In the genomic region with DNA sequence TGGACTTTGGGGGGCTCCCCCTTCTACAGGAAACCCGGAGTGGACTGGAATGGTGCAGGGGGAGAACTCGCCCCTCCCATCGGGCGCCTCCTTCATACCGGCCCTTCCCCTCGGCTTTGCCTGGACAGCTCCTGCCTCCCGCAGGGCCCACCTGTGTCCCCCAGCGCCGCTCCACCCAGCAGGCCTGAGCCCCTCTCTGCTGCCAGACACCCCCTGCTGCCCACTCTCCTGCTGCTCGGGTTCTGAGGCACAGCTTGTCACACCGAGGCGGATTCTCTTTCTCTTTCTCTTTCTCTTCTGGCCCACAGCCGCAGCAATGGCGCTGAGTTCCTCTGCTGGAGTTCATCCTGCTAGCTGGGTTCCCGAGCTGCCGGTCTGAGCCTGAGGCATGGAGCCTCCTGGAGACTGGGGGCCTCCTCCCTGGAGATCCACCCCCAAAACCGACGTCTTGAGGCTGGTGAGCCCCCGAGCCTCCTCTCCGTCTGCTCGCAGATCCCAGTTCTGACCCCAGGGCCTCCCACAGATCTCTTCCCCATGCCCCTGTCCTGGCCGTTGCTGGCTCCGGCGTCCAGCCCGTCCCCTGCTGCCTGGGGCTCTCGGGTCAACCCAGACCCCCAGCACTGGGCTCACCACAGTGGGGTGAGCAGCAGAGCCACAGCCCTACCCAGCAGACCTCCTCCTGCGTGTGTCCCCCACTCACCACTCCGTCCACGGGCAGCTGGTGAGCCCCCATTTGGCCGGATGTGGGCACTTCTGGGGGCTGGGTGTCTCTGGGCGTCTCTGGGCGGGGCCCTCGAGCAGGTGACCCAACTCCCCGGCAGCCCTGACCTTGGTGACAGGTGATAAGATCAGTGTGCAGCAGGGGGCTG, we compare ENCODE assay signal across 1 cellular context.
TF ChIP-seq lines count a peak whose summit lies in the region.

Gene TNFRSF14 (plus strand): TSS at position 95 of the 869 bp plus-strand sequence. CDS start 294 bp downstream, at position 389.

TF ChIP-seq in HepG2, 621 proteins besides CTCF, POLR2A, EP300 and RAD21 (continued from another document and continues in another):
- peak; percentile 84; the same call in 1 of the 2 replicates for TF ChIP-seq ZNF451 (CRISPR knock-in tag; IDR thresholded peaks at IDR 0.05)
- no peak for TF ChIP-seq KAT2B (IDR thresholded peaks at IDR 0.05; ENCODE audit: borderline replicate concordance, low read depth, low read length)
- TF ChIP-seq CCDC6 (CRISPR knock-in tag; IDR thresholded peaks at IDR 0.05), result no peak
- no peak for TF ChIP-seq IRF2 (CRISPR knock-in tag; IDR thresholded peaks at IDR 0.05)
- TF ChIP-seq RNF2 (conservative IDR thresholded peaks at IDR 0.05; ENCODE audit: low read depth), result no peak
- TF ChIP-seq GPN1 (CRISPR knock-in tag; IDR thresholded peaks at IDR 0.05; ENCODE audit: borderline replicate concordance), result no peak
- no peak for TF ChIP-seq ZFP82 (CRISPR knock-in tag; IDR thresholded peaks at IDR 0.05; ENCODE audit: borderline replicate concordance)
- TF ChIP-seq ZFAT (CRISPR knock-in tag; conservative IDR thresholded peaks at IDR 0.05), result no peak
- TF ChIP-seq ZNF407 (CRISPR knock-in tag; IDR thresholded peaks at IDR 0.05; ENCODE audit: not compliant biosample characterization), result peak; percentile 41
- no peak for TF ChIP-seq TBL1XR1 (IDR thresholded peaks at IDR 0.05; ENCODE audit: borderline replicate concordance, low read length, partially characterized antibody)
- TF ChIP-seq, protein P1, sequence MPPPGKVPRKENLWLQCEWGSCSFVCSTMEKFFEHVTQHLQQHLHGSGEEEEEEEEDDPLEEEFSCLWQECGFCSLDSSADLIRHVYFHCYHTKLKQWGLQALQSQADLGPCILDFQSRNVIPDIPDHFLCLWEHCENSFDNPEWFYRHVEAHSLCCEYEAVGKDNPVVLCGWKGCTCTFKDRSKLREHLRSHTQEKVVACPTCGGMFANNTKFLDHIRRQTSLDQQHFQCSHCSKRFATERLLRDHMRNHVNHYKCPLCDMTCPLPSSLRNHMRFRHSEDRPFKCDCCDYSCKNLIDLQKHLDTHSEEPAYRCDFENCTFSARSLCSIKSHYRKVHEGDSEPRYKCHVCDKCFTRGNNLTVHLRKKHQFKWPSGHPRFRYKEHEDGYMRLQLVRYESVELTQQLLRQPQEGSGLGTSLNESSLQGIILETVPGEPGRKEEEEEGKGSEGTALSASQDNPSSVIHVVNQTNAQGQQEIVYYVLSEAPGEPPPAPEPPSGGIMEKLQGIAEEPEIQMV (CRISPR knock-in tag; IDR thresholded peaks at IDR 0.05; ENCODE audit: low read depth), result no peak
- TF ChIP-seq, protein P2, sequence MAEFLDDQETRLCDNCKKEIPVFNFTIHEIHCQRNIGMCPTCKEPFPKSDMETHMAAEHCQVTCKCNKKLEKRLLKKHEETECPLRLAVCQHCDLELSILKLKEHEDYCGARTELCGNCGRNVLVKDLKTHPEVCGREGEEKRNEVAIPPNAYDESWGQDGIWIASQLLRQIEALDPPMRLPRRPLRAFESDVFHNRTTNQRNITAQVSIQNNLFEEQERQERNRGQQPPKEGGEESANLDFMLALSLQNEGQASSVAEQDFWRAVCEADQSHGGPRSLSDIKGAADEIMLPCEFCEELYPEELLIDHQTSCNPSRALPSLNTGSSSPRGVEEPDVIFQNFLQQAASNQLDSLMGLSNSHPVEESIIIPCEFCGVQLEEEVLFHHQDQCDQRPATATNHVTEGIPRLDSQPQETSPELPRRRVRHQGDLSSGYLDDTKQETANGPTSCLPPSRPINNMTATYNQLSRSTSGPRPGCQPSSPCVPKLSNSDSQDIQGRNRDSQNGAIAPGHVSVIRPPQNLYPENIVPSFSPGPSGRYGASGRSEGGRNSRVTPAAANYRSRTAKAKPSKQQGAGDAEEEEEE (CRISPR knock-in tag; IDR thresholded peaks at IDR 0.05; ENCODE audit: borderline replicate concordance), result no peak
- no peak for TF ChIP-seq SRSF4 (IDR thresholded peaks at IDR 0.05; ENCODE audit: low read depth, low read length, poor library complexity, severe bottlenecking)
- no peak for TF ChIP-seq ZNF766 (CRISPR knock-in tag; IDR thresholded peaks at IDR 0.05; ENCODE audit: borderline replicate concordance)
- TF ChIP-seq, protein P3, sequence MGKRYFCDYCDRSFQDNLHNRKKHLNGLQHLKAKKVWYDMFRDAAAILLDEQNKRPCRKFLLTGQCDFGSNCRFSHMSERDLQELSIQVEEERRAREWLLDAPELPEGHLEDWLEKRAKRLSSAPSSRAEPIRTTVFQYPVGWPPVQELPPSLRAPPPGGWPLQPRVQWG (CRISPR knock-in tag; IDR thresholded peaks at IDR 0.05; ENCODE audit: borderline replicate concordance, low read depth), result no peak
- TF ChIP-seq CCAR2 (optimal IDR thresholded peaks at IDR 0.05; ENCODE audit: low read depth, low read length), result no peak
- no peak for TF ChIP-seq ZNF569 (CRISPR knock-in tag; IDR thresholded peaks at IDR 0.05; ENCODE audit: borderline replicate concordance)
- TF ChIP-seq GABPA (IDR thresholded peaks at IDR 0.05; ENCODE audit: low read depth, low read length), result no peak
- TF ChIP-seq GABPA (CRISPR knock-in tag; IDR thresholded peaks at IDR 0.05; ENCODE audit: low read depth), result peak; percentile 63; the same call in 1 of the 2 replicates
- TF ChIP-seq KDM1A (CRISPR knock-in tag; IDR thresholded peaks at IDR 0.05), result no peak
- TF ChIP-seq HDAC2 (CRISPR knock-in tag; IDR thresholded peaks at IDR 0.05), result no peak
- TF ChIP-seq, protein P4, sequence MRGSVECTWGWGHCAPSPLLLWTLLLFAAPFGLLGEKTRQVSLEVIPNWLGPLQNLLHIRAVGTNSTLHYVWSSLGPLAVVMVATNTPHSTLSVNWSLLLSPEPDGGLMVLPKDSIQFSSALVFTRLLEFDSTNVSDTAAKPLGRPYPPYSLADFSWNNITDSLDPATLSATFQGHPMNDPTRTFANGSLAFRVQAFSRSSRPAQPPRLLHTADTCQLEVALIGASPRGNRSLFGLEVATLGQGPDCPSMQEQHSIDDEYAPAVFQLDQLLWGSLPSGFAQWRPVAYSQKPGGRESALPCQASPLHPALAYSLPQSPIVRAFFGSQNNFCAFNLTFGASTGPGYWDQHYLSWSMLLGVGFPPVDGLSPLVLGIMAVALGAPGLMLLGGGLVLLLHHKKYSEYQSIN (CRISPR knock-in tag; IDR thresholded peaks at IDR 0.05; ENCODE audit: borderline replicate concordance), result no peak
- TF ChIP-seq TIGD3 (CRISPR knock-in tag; IDR thresholded peaks at IDR 0.05; ENCODE audit: borderline replicate concordance), result no peak
- no peak for TF ChIP-seq CREM (IDR thresholded peaks at IDR 0.05)
- no peak for TF ChIP-seq CREM (CRISPR knock-in tag; IDR thresholded peaks at IDR 0.05)
- no peak; the same call in 1 of the 2 replicates for TF ChIP-seq MEF2D (CRISPR knock-in tag; IDR thresholded peaks at IDR 0.05)
- TF ChIP-seq RFX1 (IDR thresholded peaks at IDR 0.05), result no peak
- TF ChIP-seq GFI1 (CRISPR knock-in tag; IDR thresholded peaks at IDR 0.05; ENCODE audit: borderline replicate concordance), result no peak
- no peak for TF ChIP-seq JDP2 (CRISPR knock-in tag; IDR thresholded peaks at IDR 0.05; ENCODE audit: borderline replicate concordance)
- 0 out of 2 replicates have a peak, but pooled peaks have one; percentile 56 for TF ChIP-seq DNMT1 (CRISPR knock-in tag; IDR thresholded peaks at IDR 0.05)
- no peak for TF ChIP-seq TBX3 (IDR thresholded peaks at IDR 0.05; ENCODE audit: borderline replicate concordance)
- TF ChIP-seq EZH2 (conservative IDR thresholded peaks at IDR 0.05; ENCODE audit: low read depth, low read length), result no peak
- TF ChIP-seq, protein P5, sequence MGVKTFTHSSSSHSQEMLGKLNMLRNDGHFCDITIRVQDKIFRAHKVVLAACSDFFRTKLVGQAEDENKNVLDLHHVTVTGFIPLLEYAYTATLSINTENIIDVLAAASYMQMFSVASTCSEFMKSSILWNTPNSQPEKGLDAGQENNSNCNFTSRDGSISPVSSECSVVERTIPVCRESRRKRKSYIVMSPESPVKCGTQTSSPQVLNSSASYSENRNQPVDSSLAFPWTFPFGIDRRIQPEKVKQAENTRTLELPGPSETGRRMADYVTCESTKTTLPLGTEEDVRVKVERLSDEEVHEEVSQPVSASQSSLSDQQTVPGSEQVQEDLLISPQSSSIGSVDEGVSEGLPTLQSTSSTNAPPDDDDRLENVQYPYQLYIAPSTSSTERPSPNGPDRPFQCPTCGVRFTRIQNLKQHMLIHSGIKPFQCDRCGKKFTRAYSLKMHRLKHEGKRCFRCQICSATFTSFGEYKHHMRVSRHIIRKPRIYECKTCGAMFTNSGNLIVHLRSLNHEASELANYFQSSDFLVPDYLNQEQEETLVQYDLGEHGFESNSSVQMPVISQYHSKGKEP (CRISPR knock-in tag; IDR thresholded peaks at IDR 0.05), result no peak
- TF ChIP-seq AHR (CRISPR knock-in tag; IDR thresholded peaks at IDR 0.05), result no peak
- no peak for TF ChIP-seq SIN3A (IDR thresholded peaks at IDR 0.05; ENCODE audit: borderline replicate concordance, low read depth, low read length)
- no peak for TF ChIP-seq HMGA1 (CRISPR knock-in tag; conservative IDR thresholded peaks at IDR 0.05)
- no peak for TF ChIP-seq ZNF333 (CRISPR knock-in tag; IDR thresholded peaks at IDR 0.05; ENCODE audit: borderline replicate concordance)
- TF ChIP-seq ZNF558 (CRISPR knock-in tag; IDR thresholded peaks at IDR 0.05; ENCODE audit: borderline replicate concordance), result peak; percentile 57; the same call in 1 of the 2 replicates
- no peak for TF ChIP-seq ZNF713 (CRISPR knock-in tag; IDR thresholded peaks at IDR 0.05)
- no peak for TF ChIP-seq U2AF2 (IDR thresholded peaks at IDR 0.05; ENCODE audit: low read depth, low read length)
- TF ChIP-seq GMEB1 (CRISPR knock-in tag; IDR thresholded peaks at IDR 0.05; ENCODE audit: borderline replicate concordance), result no peak
